Comparison of ENCODE assay signal across 9 cellular contexts in genomic region chr7:87416682-87417587, GRCh38. TPM values are rescaled to one million over a fixed set of nuclear protein-coding genes. Genes with fewer than 3 reads are reported as not detected.
DNase-seq lines count a peak whose midpoint lies in the region; ATAC-seq and TF ChIP-seq lines count a peak whose summit lies in the region.
"Had no signal": no experiment of that assay in that cellular context is flagged by ENCODE, and none has a peak within 500 bp of the region (broad histone marks: within the 10 kb centered on the region; RNA-seq: fewer than 3 reads in every experiment).

No MANE protein-coding gene starts in this region.

- peak; percentile 72 for DNase-seq in MM.1S
- DNase-seq in SK-MEL-5 (ENCODE audit: low read depth, low spot score) = peak; percentile 89
- DNase-seq in activated naive CD4-positive, alpha-beta T cell treated with Interleukin-2 at 50 U/mL for 16 hours = peak; percentile 60
- DNase-seq in glomerular visceral epithelial cell (ENCODE audit: extremely low spot score) = peak; percentile 67
- peak; percentile 59 for DNase-seq in putamen (ENCODE audit: low spot score)

- H3F3A ChIP-seq in DOHH2 (ENCODE audit: control insufficient read depth, insufficient read depth) (no peaks in the 10 kb centered on the region), MM.1S (ENCODE audit: insufficient read depth, low read length) (no peaks in the 10 kb centered on the region)

- no peak overlapping the region for H3K27ac ChIP-seq in DOHH2 (ENCODE audit: low read depth, low read length)
- H3K27ac ChIP-seq in MM.1S (ENCODE audit: low read length) = no peak overlapping the region
- H3K27ac ChIP-seq: epithelial cell of prostate had no signal

- H3K9me2 ChIP-seq in DOHH2 (replicated peaks; ENCODE audit: control insufficient read depth, low read length) (no peaks in the 10 kb centered on the region), MM.1S (replicated peaks; ENCODE audit: insufficient read depth, low read length) (no peaks in the 10 kb centered on the region)

- in situ Hi-C loops in SK-MEL-5 (cut with HindIII; ENCODE audit: low pct_unique_long_range_greater_than_20kb, low sequenced_read_pairs) = no loop called here

- H3K79me2 ChIP-seq in DOHH2 (ENCODE audit: control insufficient read depth, low read length) (no peaks in the 10 kb centered on the region), MM.1S (ENCODE audit: low read length) (no peaks in the 10 kb centered on the region)

- TF ChIP-seq CTCF in DOHH2 (IDR thresholded peaks at IDR 0.05; ENCODE audit: low read depth, low read length, poor library complexity, severe bottlenecking) = peak; percentile 85
- TF ChIP-seq CTCF in MM.1S (IDR thresholded peaks at IDR 0.05; ENCODE audit: low read length) = peak; percentile 68

- H3K4me1 ChIP-seq in DOHH2 (ENCODE audit: control insufficient read depth, low read length) (no peaks in the 10 kb centered on the region), MM.1S (ENCODE audit: low read length) (no peaks in the 10 kb centered on the region)

- H3K4me3 ChIP-seq in DOHH2 (ENCODE audit: low read length) (no peak overlapping the region), MM.1S (ENCODE audit: low read length) (no peak overlapping the region)

- H3K4me2 ChIP-seq in DOHH2 (ENCODE audit: low read length) (no peak overlapping the region), MM.1S (ENCODE audit: low read depth, low read length) (no peak overlapping the region)

- peak; percentile 84 for ATAC-seq in GM21786 (IDR thresholded peaks at IDR 0.05; ENCODE audit: unreplicated experiment)
- no peak for ATAC-seq in GM18519 (IDR thresholded peaks at IDR 0.05; ENCODE audit: low FRiP score, unreplicated experiment)

- H3K9ac ChIP-seq in MM.1S (ENCODE audit: low read length) = no peak overlapping the region

- H3K27me3 ChIP-seq in DOHH2 (ENCODE audit: control insufficient read depth, low read length) = no peaks in the 10 kb centered on the region
- no peaks in the 10 kb centered on the region for H3K27me3 ChIP-seq in MM.1S (replicated peaks; ENCODE audit: insufficient read depth, low read length)

- H3K36me3 ChIP-seq in DOHH2 (ENCODE audit: control insufficient read depth, low read length) = no peaks in the 10 kb centered on the region
- H3K36me3 ChIP-seq in MM.1S (replicated peaks; ENCODE audit: insufficient read depth, low read length) = no peaks in the 10 kb centered on the region

- H2AFZ ChIP-seq in MM.1S (ENCODE audit: low read length) = no peak overlapping the region

- no peaks in the 10 kb centered on the region for H3K9me3 ChIP-seq in DOHH2 (ENCODE audit: control insufficient read depth, insufficient read depth, low read length)
- H3K9me3 ChIP-seq in MM.1S (replicated peaks; ENCODE audit: insufficient read depth, low read length) = no peaks in the 10 kb centered on the region

- H4K20me1 ChIP-seq in DOHH2 (ENCODE audit: control insufficient read depth, insufficient read depth, low read depth, low read length) (no peaks in the 10 kb centered on the region), MM.1S (ENCODE audit: insufficient read depth, low read length) (no peaks in the 10 kb centered on the region)

RNA-seq across cellular contexts. Expression of gene ABCB4, which starts 58.5 kb away (rescaled TPM):
- 10.1 and 10.7 TPM in 2 replicates for total RNA-seq in SK-MEL-5 (2014; rRNA removed; shearing (Covaris generic))
- 2.5 and 3.8 TPM in 2 replicates for polyA plus RNA-seq in SK-MEL-5 (2015; cell fraction: cytosol; rRNA removed)
- polyA plus RNA-seq in SK-MEL-5 (2015; cell fraction: nucleus; rRNA removed) = 2.9 and 3.6 TPM in 2 replicates
